8 cellular contexts compared by ENCODE assay signal in genomic region chr16:3282747-3283524, GRCh38. TPM values are rescaled to one million over a fixed set of nuclear protein-coding genes. Genes with fewer than 3 reads are reported as not detected.
DNase-seq lines count a peak whose midpoint lies in the region; ATAC-seq and TF ChIP-seq lines count a peak whose summit lies in the region.

Gene ZNF263, plus strand, starts transcription at chr16:3283491. Its CDS starts 328 bp downstream, at chr16:3283819.

- intact Hi-C loops in heart left ventricle (cut with DNase I) = loop anchor here in 8 of 10 donors (1.0 to 10.0 kb wide), 11 partner anchors 18 to 222 kb away; partner anchors contain the start of genes CLUAP1 (in 3 of the 8), TIGD7 (in 2 of the 8), ZNF200 (in 2 of the 8) and ZNF75A (in 2 of the 8)

- H3K27ac ChIP-seq in adipose tissue (ENCODE audit: low read depth, low read length) = peak within 1 kb of the TSS; percentile 95
- peak within 1 kb of the TSS; percentile 98 to 100 (median 99) for H3K27ac ChIP-seq in heart left ventricle

- peaks cover 0 to 34% (median 12%) of the 10 kb centered on the region in 12 donors for H3K9me3 ChIP-seq in heart left ventricle

- H3K4me3 Mint-ChIP-seq in T-cell = peak within 1 kb of the TSS; percentile 85 to 95 (median 93)
- H3K4me3 Mint-ChIP-seq in type B pancreatic cell = peak within 1 kb of the TSS; percentile 97

- peak; percentile 85 for ATAC-seq in HG02840 (IDR thresholded peaks at IDR 0.05; ENCODE audit: low FRiP score, unreplicated experiment)
- ATAC-seq in T-cell (replicated peaks in 1 of 4) = peak; percentile 89 to 92 (median 90)
- ATAC-seq in heart left ventricle = peak; percentile 96 to 98 (median 96)

- 0% methylated on average over 68 to 70 of the region's 70 CpGs for WGBS in adipose tissue, 3 donors
- WGBS in heart left ventricle, 4 donors = 0 to 2% (median 0%) methylated on average over 20 to 70 of the region's 70 CpGs

- no peak for TF ChIP-seq POLR2A in heart left ventricle (IDR thresholded peaks at IDR 0.05)

- H3K36me3 ChIP-seq in heart left ventricle = peaks cover 0 to 33% (median 21%) of the 10 kb centered on the region in 9 donors

- no peak for TF ChIP-seq CTCF in GM12875 (IDR thresholded peaks at IDR 0.05; ENCODE audit: borderline replicate concordance, insufficient read depth, low read depth, low read length)
- no peak for TF ChIP-seq CTCF in heart left ventricle (IDR thresholded peaks at IDR 0.05)
- no peak for TF ChIP-seq CTCF in type B pancreatic cell (conservative IDR thresholded peaks at IDR 0.05)

- peaks cover 0 to 30% (median 24%) of the 10 kb centered on the region in 12 donors for H3K4me1 ChIP-seq in heart left ventricle

- H3K27me3 ChIP-seq in heart left ventricle = no peaks in the 10 kb centered on the region

- CTCF ChIA-PET in T-cell (lab: Charles Lee) = interaction anchor here in 1 of 2 donors (0.6 to 0.8 kb wide), 3 partner anchors 13 to 153 kb away, joined by 3 to 7 read pairs (median 4); partner anchors contain the start of genes ZNF174 and ZSCAN32

- DNase-seq in NCI-H1436 treated with DMSO at 0.1 percent for 48 hours (lab: John Stamatoyannopoulos, UW) (peak; percentile 91), T-cell (peak; percentile 82 to 96 (median 91)), heart left ventricle (peak; percentile 96 to 98 (median 96)), pons (ENCODE audit: low spot score) (peak; percentile 99), type B pancreatic cell (ENCODE audit: extremely low spot score, unreplicated experiment) (peak; percentile 94)

- POLR2A ChIA-PET in T-cell (lab: Charles Lee) = interaction anchor here (0.6 to 1.1 kb wide), 3 partner anchors 18 to 213 kb away, joined by 4 to 5 read pairs (median 4); no protein-coding TSS in a partner anchor

- H3K27ac Mint-ChIP-seq in T-cell = peak within 1 kb of the TSS; percentile 97 to 98
- H3K27ac Mint-ChIP-seq in type B pancreatic cell = peak within 1 kb of the TSS; percentile 99

- peak within 1 kb of the TSS; percentile 80 for H3K4me3 ChIP-seq in GM12875 (ENCODE audit: low read depth, low read length)
- peak within 1 kb of the TSS; percentile 75 to 99 (median 94) for H3K4me3 ChIP-seq in heart left ventricle

- H3K4me1 Mint-ChIP-seq in T-cell = peaks cover 32 to 44% (median 35%) of the 10 kb centered on the region in 3 donors
- H3K4me1 Mint-ChIP-seq in type B pancreatic cell (ENCODE audit: unreplicated experiment) = peaks cover 14% of the 10 kb centered on the region

- peaks cover 0 to 9% (median 4%) of the 10 kb centered on the region in 3 donors for H3K9me3 Mint-ChIP-seq in T-cell
- no peaks in the 10 kb centered on the region for H3K9me3 Mint-ChIP-seq in type B pancreatic cell

- H3K27me3 Mint-ChIP-seq in T-cell (peaks cover 0 to 1% of the 10 kb centered on the region in 2 donors), type B pancreatic cell (peaks cover 4% of the 10 kb centered on the region)

- H3K36me3 Mint-ChIP-seq in T-cell = peaks cover 35% of the 10 kb centered on the region
- peaks cover 37% of the 10 kb centered on the region for H3K36me3 Mint-ChIP-seq in type B pancreatic cell

RNA-seq across cellular contexts. Expression of gene ZNF263, which starts in this region (rescaled TPM):
- total RNA-seq in T-cell = 10 to 100 TPM; 28.6 to 50.9 (median 44.3) TPM
- 10 to 100 TPM; 11.9 to 25.7 (median 15.9) TPM for polyA plus RNA-seq in adipose tissue
- total RNA-seq in heart left ventricle = 10 to 100 TPM in 4 of 9 donors, 1 to 10 TPM in 5; 6.4 to 18.7 (median 9.6) TPM
- 10 to 100 TPM in 1 of 2 donors, 1 to 10 TPM in 1; 5.3 to 16.6 TPM for polyA plus RNA-seq in heart left ventricle
- total RNA-seq in type B pancreatic cell (ENCODE audit: low replicate concordance) = 27.7 and 38.6 TPM in 2 replicates

Comparison
In these comparisons a context has a peak if more than half of its experiments do, and no peak if none do; other contexts are left out.
1. Peak in every context shown above with its lines: DNase-seq, ATAC-seq, H3K4me3 ChIP-seq and H3K27ac ChIP-seq.